28 cellular contexts compared by ENCODE assay signal in genomic region chr9:120564589-120564988, GRCh38.
"Had no signal": no experiment of that assay in that cellular context is flagged by ENCODE, and none has a peak within 500 bp of the region (broad histone marks: within the 10 kb centered on the region; RNA-seq: fewer than 3 reads in every experiment).

No MANE protein-coding gene starts in this region.

- H3K27ac Mint-ChIP-seq: nephron; neural progenitor cell; stimulated activated naive B cell treated with anti-CD40 and anti-IgM and Interleukin-4, amounts not matched to agents 10 μg/mL and 1 μg/mL and 100 μg/mL, for 72 hours had no signal

- H3K4me2 ChIP-seq: neural progenitor cell had no signal

- H3K4me3 ChIP-seq: neural progenitor cell, ovary, psoas muscle, right lobe of liver, sigmoid colon, stomach, thoracic aorta, thyroid gland, tibial nerve, upper lobe of left lung, vagina had no signal

- FAIRE-seq: small intestine, urothelium cell line had no signal

- DNase-seq: natural killer cell; occipital lobe; ovary; posterior cingulate gyrus; psoas muscle; right cardiac atrium; right lobe of liver; sigmoid colon; small intestine; stimulated activated CD4-positive, alpha-beta T cell treated with anti-CD3 and anti-CD28 coated beads, Interleukin-15, amount 100 ng/mL, for 24 hours; stimulated activated CD4-positive, alpha-beta T cell treated with anti-CD3 and anti-CD28 coated beads, Interleukin-2, amount 100 ng/mL, for 24 hours; stimulated activated CD4-positive, alpha-beta T cell treated with anti-CD3 and anti-CD28 coated beads, Interleukin-2, amount 100 ng/mL, for 48 hours; stimulated activated CD4-positive, alpha-beta T cell treated with anti-CD3 and anti-CD28 coated beads, Interleukin-4, amount 100 ng/mL, for 24 hours; stimulated activated naive B cell treated with anti-CD40 and anti-IgM and Interleukin-4, amounts not matched to agents 10 μg/mL and 1 μg/mL and 100 μg/mL, for 72 hours; stimulated activated naive CD4-positive, alpha-beta T cell treated with Interleukin-2 at 50 U/mL for 16 hours; stomach; thyroid gland; upper lobe of left lung had no signal

- H3K27me3 ChIP-seq: neural progenitor cell, ovary, right lobe of liver, sigmoid colon, stomach, thyroid gland, tibial nerve, upper lobe of left lung, vagina had no signal

- H3K27me3 Mint-ChIP-seq: progenitor cell of endocrine pancreas; stimulated activated naive B cell treated with anti-CD40 and anti-IgM and Interleukin-4, amounts not matched to agents 10 μg/mL and 1 μg/mL and 100 μg/mL, for 72 hours; stimulated activated naive CD8-positive, alpha-beta T cell treated with anti-CD3 and anti-CD28 coated beads, Interleukin-15, Interleukin-2, amounts not matched to agents 100 ng/mL and 50 ng/mL, for 24 hours had no signal

- H3K36me3 ChIP-seq: ovary had no signal

- ATAC-seq: natural killer cell; psoas muscle; right cardiac atrium; right lobe of liver; stimulated activated effector memory CD8-positive, alpha-beta T cell treated with anti-CD3 and anti-CD28 coated beads, Interleukin-12 subunit alpha, Interleukin-12 subunit beta, amount 100 ng/mL, for 72 hours; stimulated activated naive B cell treated with anti-CD40 and anti-IgM and Interleukin-4, amounts not matched to agents 10 μg/mL and 1 μg/mL and 100 μg/mL, for 72 hours had no signal

- H3K9me3 Mint-ChIP-seq: natural killer cell; nephron; neural progenitor cell; stimulated activated effector memory CD8-positive, alpha-beta T cell treated with anti-CD3 and anti-CD28 coated beads, Interleukin-12 subunit alpha, Interleukin-12 subunit beta, amount 100 ng/mL, for 72 hours; stimulated activated naive B cell treated with anti-CD40 and anti-IgM and Interleukin-4, amounts not matched to agents 10 μg/mL and 1 μg/mL and 100 μg/mL, for 72 hours; stimulated activated naive CD8-positive, alpha-beta T cell treated with anti-CD3 and anti-CD28 coated beads, Interleukin-15, Interleukin-2, amounts not matched to agents 100 ng/mL and 50 ng/mL, for 24 hours had no signal

- H3K9ac ChIP-seq: neural progenitor cell, parathyroid adenoma had no signal

- H3K9me3 ChIP-seq: ovary, psoas muscle, right lobe of liver, sigmoid colon, stomach, thoracic aorta, thyroid gland, tibial nerve, upper lobe of left lung, vagina had no signal

- H3K4me1 Mint-ChIP-seq: nephron, neural progenitor cell had no signal

- H3K79me2 ChIP-seq: parathyroid adenoma had no signal

- H3K4me1 ChIP-seq: neural progenitor cell, parathyroid adenoma, thyroid gland, tibial nerve, vagina had no signal

- H2AFZ ChIP-seq: neural progenitor cell, parathyroid adenoma had no signal

- H3K27ac ChIP-seq: neural progenitor cell, ovary, parathyroid adenoma, psoas muscle, right lobe of liver, sigmoid colon, stomach, thoracic aorta, thyroid gland, tibial nerve, upper lobe of left lung, vagina had no signal

- H3K4me3 Mint-ChIP-seq: natural killer cell; nephron; neural progenitor cell; stimulated activated effector memory CD8-positive, alpha-beta T cell treated with anti-CD3 and anti-CD28 coated beads, Interleukin-12 subunit alpha, Interleukin-12 subunit beta, amount 100 ng/mL, for 72 hours; stimulated activated naive B cell treated with anti-CD40 and anti-IgM and Interleukin-4, amounts not matched to agents 10 μg/mL and 1 μg/mL and 100 μg/mL, for 72 hours; stimulated activated naive CD8-positive, alpha-beta T cell treated with anti-CD3 and anti-CD28 coated beads, Interleukin-15, Interleukin-2, amounts not matched to agents 100 ng/mL and 50 ng/mL, for 24 hours had no signal
